ENCODE assay signal across 28 cellular contexts in genomic region chr15:48904758-48905157, GRCh38.
"Had no signal": no experiment of that assay in that cellular context is flagged by ENCODE, and none has a peak within 500 bp of the region (broad histone marks: within the 10 kb centered on the region; RNA-seq: fewer than 3 reads in every experiment).

No MANE protein-coding gene starts in this region.

- H3K9me3 Mint-ChIP-seq: dendritic cell treated with granulocyte-macrophage colony-stimulating factor and Interleukin-4, amounts not matched to agents 40 ng/mL and 50 ng/mL, for 4 days; memory B cell; natural killer cell treated with Interleukin-12 subunit alpha and Interleukin-12 subunit beta and Interleukin-15 and Interleukin-18, amount 100 ng/mL, for 72 hours had no signal

- H3K4me3 Mint-ChIP-seq: dendritic cell treated with granulocyte-macrophage colony-stimulating factor and Interleukin-4, amounts not matched to agents 40 ng/mL and 50 ng/mL, for 4 days; memory B cell; mesothelial cell of epicardium; naive B cell; natural killer cell treated with Interleukin-12 subunit alpha and Interleukin-12 subunit beta and Interleukin-15 and Interleukin-18, amount 100 ng/mL, for 72 hours; neural crest cell had no signal

- H3K9me3 ChIP-seq: gastrocnemius medialis, mucosa of descending colon, prostate gland, right atrium auricular region, transverse colon, upper lobe of right lung, uterus had no signal

- ATAC-seq: gastrocnemius medialis; left lobe of liver; mucosa of descending colon; natural killer cell treated with Interleukin-12 subunit alpha and Interleukin-12 subunit beta and Interleukin-15 and Interleukin-18, amount 100 ng/mL, for 72 hours; sciatic nerve; upper lobe of right lung had no signal

- H3K27ac Mint-ChIP-seq: dendritic cell treated with granulocyte-macrophage colony-stimulating factor and Interleukin-4, amounts not matched to agents 40 ng/mL and 50 ng/mL, for 4 days; memory B cell; mesothelial cell of epicardium; naive B cell; natural killer cell treated with Interleukin-12 subunit alpha and Interleukin-12 subunit beta and Interleukin-15 and Interleukin-18, amount 100 ng/mL, for 72 hours had no signal

- DNase-seq: cerebellar nuclear complex; effector memory CD4-positive, alpha-beta T cell; erythroblast; gastrocnemius medialis; head of caudate nucleus; kidney; mucosa of descending colon; naive B cell; stimulated activated CD4-positive, alpha-beta T cell treated with anti-CD3 and anti-CD28 coated beads, Interleukin-12 subunit alpha, Interleukin-12 subunit beta, amount 100 ng/mL, for 4 hours; stimulated activated CD4-positive, alpha-beta T cell treated with anti-CD3 and anti-CD28 coated beads, Interleukin-1b, Interleukin-23, amount 100 ng/mL, for 48 hours; stimulated activated CD4-positive, alpha-beta T cell treated with anti-CD3 and anti-CD28 coated beads, Interleukin-4, amount 100 ng/mL, for 1 hour; stimulated activated CD8-positive, alpha-beta memory T cell treated with anti-CD3 and anti-CD28 coated beads, Interleukin-4, amount 100 ng/mL, for 48 hours; stimulated activated naive CD4-positive, alpha-beta T cell treated with Interleukin-2 at 50 U/mL for 16 hours; transverse colon; upper lobe of right lung; uterus had no signal

- H3K4me1 ChIP-seq: gastrocnemius medialis, parathyroid adenoma, prostate gland, right atrium auricular region, transverse colon, upper lobe of right lung, uterus had no signal

- H3K4me3 ChIP-seq: gastrocnemius medialis, lung, mucosa of descending colon, prostate gland, right atrium auricular region, smooth muscle cell, transverse colon, upper lobe of right lung, uterus had no signal

- H3K36me3 Mint-ChIP-seq: memory B cell; mesothelial cell of epicardium; naive B cell; natural killer cell treated with Interleukin-12 subunit alpha and Interleukin-12 subunit beta and Interleukin-15 and Interleukin-18, amount 100 ng/mL, for 72 hours had no signal

- H3K36me3 ChIP-seq: gastrocnemius medialis, prostate gland, right atrium auricular region, transverse colon, upper lobe of right lung, uterus had no signal

- H3K4me1 Mint-ChIP-seq: memory B cell, mesothelial cell of epicardium, naive B cell had no signal

- H3K27me3 ChIP-seq: right atrium auricular region, transverse colon, upper lobe of right lung, uterus had no signal

- H3K27ac ChIP-seq: gastrocnemius medialis, parathyroid adenoma, prostate gland, right atrium auricular region, transverse colon, upper lobe of right lung, uterus had no signal
